ENCODE assay signal across 26 cellular contexts in genomic region chr2:2720351-2720750, GRCh38.
"Had no signal": no experiment of that assay in that cellular context is flagged by ENCODE, and none has a peak within 500 bp of the region (broad histone marks: within the 10 kb centered on the region; RNA-seq: fewer than 3 reads in every experiment).

No MANE protein-coding gene starts in this region.

- H3K36me3 ChIP-seq: pancreas, prostate gland, right lobe of liver, sigmoid colon, stomach, thoracic aorta, thyroid gland, tibial nerve, upper lobe of left lung, vagina had no signal

- H3K27ac Mint-ChIP-seq: naive B cell; naive thymus-derived CD8-positive, alpha-beta T cell; natural killer cell treated with Interleukin-12 subunit alpha and Interleukin-12 subunit beta and Interleukin-15 and Interleukin-18, amount 100 ng/mL, for 72 hours; nephron progenitor cell; stimulated activated effector memory CD8-positive, alpha-beta T cell treated with anti-CD3 and anti-CD28 coated beads, Interleukin-12 subunit alpha, Interleukin-12 subunit beta, amount 100 ng/mL, for 72 hours; stimulated activated naive B cell treated with anti-CD40 and anti-IgM and Interleukin-4, amounts not matched to agents 10 μg/mL and 1 μg/mL and 100 μg/mL, for 72 hours had no signal

- H3K27ac ChIP-seq: pancreas, prostate gland, right lobe of liver, sigmoid colon, stomach, thoracic aorta, thyroid gland, tibial nerve, upper lobe of left lung, vagina had no signal

- DNase-seq: naive B cell; naive thymus-derived CD8-positive, alpha-beta T cell; nephron progenitor cell; occipital lobe; pancreas; right cardiac atrium; right lobe of liver; sigmoid colon; small intestine; stimulated activated CD4-positive, alpha-beta T cell treated with anti-CD3 and anti-CD28 coated beads, Interleukin-15, amount 100 ng/mL, for 24 hours; stimulated activated CD4-positive, alpha-beta T cell treated with anti-CD3 and anti-CD28 coated beads, Interleukin-2, amount 100 ng/mL, for 24 hours; stimulated activated CD4-positive, alpha-beta T cell treated with anti-CD3 and anti-CD28 coated beads, Interleukin-2, amount 100 ng/mL, for 48 hours; stimulated activated CD4-positive, alpha-beta T cell treated with anti-CD3 and anti-CD28 coated beads, Interleukin-4, amount 100 ng/mL, for 24 hours; stimulated activated naive B cell treated with anti-CD40 and anti-IgM and Interleukin-4, amounts not matched to agents 10 μg/mL and 1 μg/mL and 100 μg/mL, for 72 hours; stimulated activated naive CD4-positive, alpha-beta T cell treated with Interleukin-2 at 50 U/mL for 16 hours; stomach; thyroid gland; trophoblast cell had no signal

- ATAC-seq: naive thymus-derived CD8-positive, alpha-beta T cell; natural killer cell treated with Interleukin-12 subunit alpha and Interleukin-12 subunit beta and Interleukin-15 and Interleukin-18, amount 100 ng/mL, for 72 hours; pancreas; right cardiac atrium; right lobe of liver; stimulated activated effector memory CD8-positive, alpha-beta T cell treated with anti-CD3 and anti-CD28 coated beads, Interleukin-12 subunit alpha, Interleukin-12 subunit beta, amount 100 ng/mL, for 72 hours; stimulated activated naive B cell treated with anti-CD40 and anti-IgM and Interleukin-4, amounts not matched to agents 10 μg/mL and 1 μg/mL and 100 μg/mL, for 72 hours had no signal

- H3K4me3 Mint-ChIP-seq: naive B cell; naive thymus-derived CD8-positive, alpha-beta T cell; natural killer cell treated with Interleukin-12 subunit alpha and Interleukin-12 subunit beta and Interleukin-15 and Interleukin-18, amount 100 ng/mL, for 72 hours; nephron progenitor cell; neural crest cell; stimulated activated effector memory CD8-positive, alpha-beta T cell treated with anti-CD3 and anti-CD28 coated beads, Interleukin-12 subunit alpha, Interleukin-12 subunit beta, amount 100 ng/mL, for 72 hours; stimulated activated naive B cell treated with anti-CD40 and anti-IgM and Interleukin-4, amounts not matched to agents 10 μg/mL and 1 μg/mL and 100 μg/mL, for 72 hours had no signal

- H3K9me3 Mint-ChIP-seq: naive thymus-derived CD8-positive, alpha-beta T cell; natural killer cell treated with Interleukin-12 subunit alpha and Interleukin-12 subunit beta and Interleukin-15 and Interleukin-18, amount 100 ng/mL, for 72 hours; nephron progenitor cell; neural crest cell; stimulated activated effector memory CD8-positive, alpha-beta T cell treated with anti-CD3 and anti-CD28 coated beads, Interleukin-12 subunit alpha, Interleukin-12 subunit beta, amount 100 ng/mL, for 72 hours; stimulated activated naive B cell treated with anti-CD40 and anti-IgM and Interleukin-4, amounts not matched to agents 10 μg/mL and 1 μg/mL and 100 μg/mL, for 72 hours had no signal

- H3K9me3 ChIP-seq: pancreas, prostate gland, right lobe of liver, sigmoid colon, stomach, thoracic aorta, thyroid gland, tibial nerve, upper lobe of left lung, vagina had no signal

- H3K27me3 ChIP-seq: pancreas, right lobe of liver, sigmoid colon, thyroid gland, tibial nerve, upper lobe of left lung, vagina had no signal

- H3K4me1 ChIP-seq: pancreas, prostate gland, right lobe of liver, sigmoid colon, stomach, thyroid gland, tibial nerve, upper lobe of left lung, vagina had no signal

- H3K4me3 ChIP-seq: pancreas, prostate gland, right lobe of liver, sigmoid colon, stomach, thoracic aorta, thyroid gland, tibial nerve, upper lobe of left lung, vagina had no signal

- H3K4me1 Mint-ChIP-seq: naive B cell; naive thymus-derived CD8-positive, alpha-beta T cell; nephron progenitor cell; neural crest cell; stimulated activated effector memory CD8-positive, alpha-beta T cell treated with anti-CD3 and anti-CD28 coated beads, Interleukin-12 subunit alpha, Interleukin-12 subunit beta, amount 100 ng/mL, for 72 hours; stimulated activated naive B cell treated with anti-CD40 and anti-IgM and Interleukin-4, amounts not matched to agents 10 μg/mL and 1 μg/mL and 100 μg/mL, for 72 hours had no signal
